9 cellular contexts compared by ENCODE assay signal in genomic region chr14:93911975-93912374, GRCh38. TPM values are rescaled to one million over a fixed set of nuclear protein-coding genes. Genes with fewer than 3 reads are reported as not detected.
"Had no signal": no experiment of that assay in that cellular context is flagged by ENCODE, and none has a peak within 500 bp of the region (broad histone marks: within the 10 kb centered on the region; RNA-seq: fewer than 3 reads in every experiment).

No MANE protein-coding gene starts in this region.

- ATAC-seq: K562 had no signal

- H3K4me3 ChIP-seq: K562 had no signal

- FAIRE-seq: HTR-8/SVneo, K562 had no signal

- H3K27ac ChIP-seq: HL-60 had no signal

- DNase-seq: IMR-90, KBM-7, KG1 had no signal

RNA-seq across cellular contexts. Expression of gene FAM181A, which starts 15.2 kb away (rescaled TPM):
- total RNA-seq: HT-29, HT1080, IMR-90, K562 had no signal
- polyA plus RNA-seq: IgD-negative memory B cell, IMR-90, K562 had no signal
